ENCODE assay signal across 20 cellular contexts in the genomic region with DNA sequence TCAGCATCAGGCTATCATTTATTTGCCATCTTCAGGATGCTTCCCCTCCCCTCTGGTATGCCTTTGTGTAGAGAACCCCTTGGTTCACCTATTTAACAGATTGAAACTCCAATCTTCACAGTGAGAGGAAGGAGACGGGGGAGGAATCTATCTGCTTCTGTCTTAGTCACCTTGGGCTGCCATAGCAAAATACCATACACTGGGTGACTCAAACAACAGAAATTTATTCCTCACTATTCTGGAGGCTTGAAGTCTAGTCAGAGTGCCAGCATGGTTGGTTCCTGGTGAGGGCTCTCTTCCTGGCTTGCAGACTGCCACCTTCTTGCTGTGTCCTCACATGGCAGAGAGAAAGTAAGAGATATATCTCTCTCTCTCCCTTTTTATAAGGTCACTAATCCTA. TPM values are rescaled to one million over a fixed set of nuclear protein-coding genes. Genes with fewer than 3 reads are reported as not detected.
DNase-seq lines count a peak whose midpoint lies in the region; ATAC-seq and TF ChIP-seq lines count a peak whose summit lies in the region.
"Had no signal": no experiment of that assay in that cellular context is flagged by ENCODE, and none has a peak within 500 bp of the region (broad histone marks: within the 10 kb centered on the region; RNA-seq: fewer than 3 reads in every experiment).

No MANE protein-coding gene starts in this region.

- peaks cover 39% of the 10 kb centered on the region for H3K27me3 Mint-ChIP-seq in mesothelial cell of epicardium (ENCODE audit: low read depth)

- DNase-seq in HK-2 (ENCODE audit: unreplicated experiment) (peak; percentile 33), SW480 (ENCODE audit: low spot score) (peak; percentile 48), renal cortical epithelial cell (ENCODE audit: low read depth) (peak; percentile 61), GM19240 (ENCODE audit: insufficient read length, low spot score) (no peak), mesothelial cell of epicardium (ENCODE audit: low spot score in 2 of 2, unreplicated experiment in 2 of 2) (no peak)
- no peak for DNase-seq in activated T-cell treated with anti-CD3 and anti-CD28 coated beads, Interleukin-2, amount 50 U/mL, for 48 hours
- DNase-seq: activated CD4-positive, alpha-beta T cell treated with anti-CD3 and anti-CD28 coated beads, Interleukin-2, amount 10 ng/mL, durations not matched to agents 24 days and 14 days; activated T-cell treated with anti-CD3 and anti-CD28 coated beads, Interleukin-2, amount 50 U/mL, for 1 hour; cerebellar nuclear complex; DND-41; erythroblast; naive thymus-derived CD8-positive, alpha-beta T cell; NCI-H187; NCI-H69; substantia nigra; T-helper 2 cell had no signal

- H3K27ac Mint-ChIP-seq in mesothelial cell of epicardium = no peak overlapping the region
- H3K27ac Mint-ChIP-seq: activated CD4-positive, alpha-beta T cell treated with anti-CD3 and anti-CD28 coated beads, Interleukin-2, amount 10 ng/mL, durations not matched to agents 24 days and 14 days; naive thymus-derived CD8-positive, alpha-beta T cell had no signal

- no peak overlapping the region for H3K4me3 Mint-ChIP-seq in mesothelial cell of epicardium
- H3K4me3 Mint-ChIP-seq: activated CD4-positive, alpha-beta T cell treated with anti-CD3 and anti-CD28 coated beads, Interleukin-2, amount 10 ng/mL, durations not matched to agents 24 days and 14 days; naive thymus-derived CD8-positive, alpha-beta T cell had no signal

- TF ChIP-seq CTCF in mesothelial cell of epicardium (IDR thresholded peaks at IDR 0.05; ENCODE audit: unreplicated experiment) = no peak

- H3K4me1 Mint-ChIP-seq in mesothelial cell of epicardium = peaks cover 10% of the 10 kb centered on the region
- H3K4me1 Mint-ChIP-seq: naive thymus-derived CD8-positive, alpha-beta T cell had no signal

- ATAC-seq in esophagus mucosa = peak; percentile 63
- ATAC-seq in GM18519 (IDR thresholded peaks at IDR 0.05; ENCODE audit: low FRiP score, unreplicated experiment) = no peak
- ATAC-seq: GM12878; naive thymus-derived CD8-positive, alpha-beta T cell; Right ventricle myocardium inferior had no signal

- H3K9me3 Mint-ChIP-seq in mesothelial cell of epicardium = peaks cover 17% of the 10 kb centered on the region
- H3K9me3 Mint-ChIP-seq: activated CD4-positive, alpha-beta T cell treated with anti-CD3 and anti-CD28 coated beads, Interleukin-2, amount 10 ng/mL, durations not matched to agents 24 days and 14 days had no signal

- peaks cover 3% of the 10 kb centered on the region for H3K36me3 Mint-ChIP-seq in mesothelial cell of epicardium

RNA-seq across cellular contexts. Expression of a gene that starts 13.5 kb away (rescaled TPM):
- 6.0 TPM for total RNA-seq in esophagus mucosa
- 69.3 and 130 TPM in 2 replicates for total RNA-seq in renal cortical epithelial cell
- total RNA-seq in mesothelial cell of epicardium = 17.6 to 19.3 TPM (median 18.9 TPM) in 3 replicates
- total RNA-seq: naive thymus-derived CD8-positive, alpha-beta T cell had no signal

Comparison
In these comparisons a context has a peak if more than half of its experiments do, and no peak if none do; other contexts are left out.
1. DNase-seq: peak in HK-2 (single experiment), SW480 (single experiment) and renal cortical epithelial cell (single experiment); none in GM19240 (single experiment), activated T-cell treated with anti-CD3 and anti-CD28 coated beads, Interleukin-2, amount 50 U/mL, for 48 hours (0 of 2) and mesothelial cell of epicardium (0 of 2).